ENCODE assay signal across 24 cellular contexts in genomic region chr1:70048336-70048735, GRCh38.
DNase-seq lines count a peak whose midpoint lies in the region; FAIRE-seq and TF ChIP-seq lines count a peak whose summit lies in the region.
"Had no signal": no experiment of that assay in that cellular context is flagged by ENCODE, and none has a peak within 500 bp of the region (broad histone marks: within the 10 kb centered on the region; RNA-seq: fewer than 3 reads in every experiment).

No MANE protein-coding gene starts in this region.

- TF ChIP-seq CTCF in endothelial cell of umbilical vein (IDR thresholded peaks at IDR 0.05; ENCODE audit: extremely low read depth in 1 of 2, insufficient read depth in 1 of 2, low read depth in 1 of 2, low read length in 2 of 2) (no peak), tibial artery (IDR thresholded peaks at IDR 0.05) (no peak), esophagus squamous epithelium (IDR thresholded peaks at IDR 0.05) (no peak)

- POLR2A ChIA-PET in endothelial cell of umbilical vein (lab: Charles Lee) = no interaction called here

- H3K9ac ChIP-seq in endothelial cell of umbilical vein (replicated peaks; ENCODE audit: extremely low read depth, insufficient read depth, low read length) = no peak overlapping the region
- H3K9ac ChIP-seq: BLaER1 had no signal

- H3K36me3 ChIP-seq in endothelial cell of umbilical vein (ENCODE audit: control insufficient read depth in 2 of 2, extremely low read depth in 1 of 2, insufficient read depth in 2 of 2, low read length in 2 of 2) (no peaks in the 10 kb centered on the region), tibial artery (no peaks in the 10 kb centered on the region), esophagus squamous epithelium (no peaks in the 10 kb centered on the region)
- H3K36me3 ChIP-seq: BLaER1, SJCRH30 had no signal

- H3K4me3 ChIP-seq in endothelial cell of umbilical vein (replicated peaks in 1 of 3; ENCODE audit: insufficient read depth in 1 of 3, low read depth in 1 of 3, low read length in 3 of 3) (no peak overlapping the region), tibial artery (no peak overlapping the region), esophagus squamous epithelium (no peak overlapping the region)
- H3K4me3 ChIP-seq: BLaER1, SJCRH30 had no signal

- H3K79me2 ChIP-seq in endothelial cell of umbilical vein (ENCODE audit: control insufficient read depth, insufficient read depth, low read length) = no peaks in the 10 kb centered on the region

- intact Hi-C loops in endothelial cell of umbilical vein (cut with micrococcal nuclease) = loop anchor here (5.0 kb wide), 1 partner anchor 174 kb away; the partner anchor contains the start of gene SRSF11
- intact Hi-C loops in tibial artery (cut with DNase I; ENCODE audit: low total_unique reads) = no loop called here
- intact Hi-C loops in esophagus squamous epithelium (cut with DNase I) = no loop called here

- no peaks in the 10 kb centered on the region for H4K20me1 ChIP-seq in endothelial cell of umbilical vein (replicated peaks; ENCODE audit: control insufficient read depth, extremely low read depth, insufficient read depth, low read length)
- H4K20me1 ChIP-seq: BLaER1 had no signal

- no TSS peak for BruUV-seq in endothelial cell of umbilical vein (replicated peaks; lab: Mats Ljungman, UMichigan)

- no peaks in the 10 kb centered on the region for H3K9me1 ChIP-seq in endothelial cell of umbilical vein (replicated peaks; ENCODE audit: control insufficient read depth, extremely low read depth, insufficient read depth, low read length)

- H3K4me1 ChIP-seq in endothelial cell of umbilical vein (ENCODE audit: control insufficient read depth, extremely low read depth, insufficient read depth, low read length) (peaks cover 20% of the 10 kb centered on the region), tibial artery (peaks cover 0 to 22% (median 6%) of the 10 kb centered on the region in 4 donors), esophagus squamous epithelium (peaks cover 0 to 9% (median 4%) of the 10 kb centered on the region in 3 donors)
- H3K4me1 ChIP-seq: BLaER1, Caco-2, SJCRH30 had no signal

- peak; percentile 64 for DNase-seq in ELR (ENCODE audit: low read depth)
- DNase-seq in NCI-H226 = peak; percentile 18
- no peak for DNase-seq in endothelial cell of umbilical vein (ENCODE audit: low read depth, low spot score)
- peak; percentile 51 for DNase-seq in iris pigment epithelial cell (ENCODE audit: low read depth)
- DNase-seq in tibial artery = no peak
- no peak for DNase-seq in NCI-H748 (lab: John Stamatoyannopoulos, UW; ENCODE audit: unreplicated experiment)
- no peak for DNase-seq in esophagus squamous epithelium (lab: John Stamatoyannopoulos, UW)
- DNase-seq: Caco-2; CD4-positive, alpha-beta T cell; GF-D8; H7; KG1; NCI-H1048; NCI-H1417 treated with DMSO at 0.1 percent for 48 hours; NCI-H1694 treated with DMSO at 0.1 percent for 48 hours; NCI-H2081 treated with DMSO at 0.1 percent for 48 hours; NCI-H2171 treated with DMSO at 0.1 percent for 48 hours; NCI-H524; NCI-H774; SJCRH30 had no signal

- dilution Hi-C loops in endothelial cell of umbilical vein (cut with MboI; ENCODE audit: extremely low pct_ligation_motif_present, low sequenced_read_pairs) = no loop called here

- no peaks in the 10 kb centered on the region for H3K9me3 ChIP-seq in endothelial cell of umbilical vein (replicated peaks; ENCODE audit: control insufficient read depth, insufficient read depth, low read length)
- no peaks in the 10 kb centered on the region for H3K9me3 ChIP-seq in tibial artery
- no peaks in the 10 kb centered on the region for H3K9me3 ChIP-seq in esophagus squamous epithelium
- H3K9me3 ChIP-seq: BLaER1, Caco-2, SJCRH30 had no signal

- H3K27me3 ChIP-seq in endothelial cell of umbilical vein (ENCODE audit: control insufficient read depth in 2 of 2, insufficient read depth in 2 of 2, low read length in 2 of 2) = no peaks in the 10 kb centered on the region
- H3K27me3 ChIP-seq in tibial artery = no peaks in the 10 kb centered on the region
- H3K27me3 ChIP-seq in esophagus squamous epithelium = no peaks in the 10 kb centered on the region
- H3K27me3 ChIP-seq: BLaER1, SJCRH30 had no signal

- CTCF ChIA-PET in endothelial cell of umbilical vein (lab: Charles Lee) = no interaction called here

- TF ChIP-seq POLR2A in endothelial cell of umbilical vein (IDR thresholded peaks at IDR 0.05; ENCODE audit: low read depth, low read length) (no peak), esophagus squamous epithelium (IDR thresholded peaks at IDR 0.05) (no peak)

- H2AFZ ChIP-seq in endothelial cell of umbilical vein (ENCODE audit: low read depth, low read length) = no peak overlapping the region

- FAIRE-seq in endothelial cell of umbilical vein (lab: Jason Lieb, UNC) = no peak
- FAIRE-seq: GM12891, GM19239, HepG2 had no signal

- H3K27ac ChIP-seq in endothelial cell of umbilical vein (ENCODE audit: insufficient read depth, low read depth, low read length) = no peak overlapping the region
- H3K27ac ChIP-seq in tibial artery = no peak overlapping the region
- H3K27ac ChIP-seq in esophagus squamous epithelium = no peak overlapping the region
- H3K27ac ChIP-seq: BLaER1, SJCRH30 had no signal

- H3K4me2 ChIP-seq in endothelial cell of umbilical vein (ENCODE audit: insufficient read depth, low read length) = no peak overlapping the region
- H3K4me2 ChIP-seq: BLaER1 had no signal

TF ChIP-seq in endothelial cell of umbilical vein, 7 proteins besides CTCF, POLR2A, EP300 and RAD21:
- TF ChIP-seq EZH2 (IDR thresholded peaks at IDR 0.05; ENCODE audit: borderline replicate concordance, low read depth, low read length, severe bottlenecking) (no peak), POLR2AphosphoS5 (IDR thresholded peaks at IDR 0.05; ENCODE audit: insufficient read depth, low read depth, low read length) (no peak), MYC (IDR thresholded peaks at IDR 0.05; ENCODE audit: low read depth, low read length) (no peak), FOS (IDR thresholded peaks at IDR 0.05; ENCODE audit: borderline replicate concordance, insufficient read depth, low read length) (peak; percentile 8)

Comparison
In these comparisons a context has a peak if more than half of its experiments do, and no peak if none do; other contexts are left out.
1. DNase-seq: peak in ELR (single experiment), NCI-H226 (single experiment) and iris pigment epithelial cell (single experiment); none in endothelial cell of umbilical vein (single experiment), tibial artery (0 of 2), NCI-H748 (single experiment) and esophagus squamous epithelium (single experiment).